In genomic region chr3:123299581-123299980, GRCh38 we compare ENCODE assay signal across 23 cellular contexts.
DNase-seq lines count a peak whose midpoint lies in the region; ATAC-seq, FAIRE-seq and TF ChIP-seq lines count a peak whose summit lies in the region.
"Had no signal": no experiment of that assay in that cellular context is flagged by ENCODE, and none has a peak within 500 bp of the region (broad histone marks: within the 10 kb centered on the region; RNA-seq: fewer than 3 reads in every experiment).

No MANE protein-coding gene starts in this region.

- no peak for ATAC-seq in HG03039 (IDR thresholded peaks at IDR 0.05; ENCODE audit: unreplicated experiment)
- ATAC-seq: Right ventricle myocardium inferior had no signal

- intact Hi-C loops in kidney (cut with DNase I), result no loop called here
- intact Hi-C loops in thyroid gland (cut with DNase I), result no loop called here

- H3K36me3 ChIP-seq in kidney (ENCODE audit: control insufficient read depth in 1 of 2, insufficient read depth in 2 of 2, low read length in 2 of 2), result peaks cover 3 to 10% of the 10 kb centered on the region in 2 donors
- no peaks in the 10 kb centered on the region for H3K36me3 ChIP-seq in osteoblast (ENCODE audit: insufficient read depth, low read length)
- H3K36me3 ChIP-seq in thyroid gland, result no peaks in the 10 kb centered on the region
- H3K36me3 ChIP-seq: MG63, SJSA1 had no signal

- H3K27me3 ChIP-seq in H9 (ENCODE audit: insufficient read depth, low read length) (no peaks in the 10 kb centered on the region), osteoblast (ENCODE audit: insufficient read depth, low read length) (peaks cover 16% of the 10 kb centered on the region), thyroid gland (no peaks in the 10 kb centered on the region)
- H3K27me3 ChIP-seq: MG63 had no signal

- H2AK5ac ChIP-seq in H9 (ENCODE audit: insufficient read length, low read length), result no peak overlapping the region

- H2BK5ac ChIP-seq in H9 (ENCODE audit: insufficient read length, low read length), result peak overlapping the region; percentile 1

- no peak overlapping the region for H3K14ac ChIP-seq in H9 (ENCODE audit: insufficient read depth, low read length)

- no peaks in the 10 kb centered on the region for H3K23me2 ChIP-seq in H9 (ENCODE audit: insufficient read length, low read depth, low read length, poor library complexity, severe bottlenecking)

- no peak overlapping the region for H3K23ac ChIP-seq in H9 (ENCODE audit: insufficient read length, low read depth, low read length)

- no peaks in the 10 kb centered on the region for H3K79me1 ChIP-seq in H9 (ENCODE audit: insufficient read depth, low read depth, low read length, poor library complexity, severe bottlenecking)

- H3K9ac ChIP-seq in H9 (ENCODE audit: extremely low read depth, insufficient read length, low read length), result no peak overlapping the region
- H3K9ac ChIP-seq in kidney (ENCODE audit: low read length in 2 of 2), result no peak overlapping the region

- no peak overlapping the region for H3K4me2 ChIP-seq in H9 (ENCODE audit: insufficient read depth, insufficient read length, low read length)
- H3K4me2 ChIP-seq in osteoblast (ENCODE audit: insufficient read depth, low read length), result no peak overlapping the region
- H3K4me2 ChIP-seq: PC-9 had no signal

- TF ChIP-seq CTCF in H9 (conservative IDR thresholded peaks at IDR 0.05), result no peak
- TF ChIP-seq CTCF in kidney (IDR thresholded peaks at IDR 0.05; ENCODE audit: borderline replicate concordance, extremely low read depth, insufficient read depth), result no peak
- TF ChIP-seq CTCF in osteoblast (IDR thresholded peaks at IDR 0.05; ENCODE audit: extremely low read depth, low read depth, low read length), result no peak
- no peak for TF ChIP-seq CTCF in thyroid gland (IDR thresholded peaks at IDR 0.05)

- H4K91ac ChIP-seq in H9 (ENCODE audit: insufficient read length, low read depth, low read length), result no peak overlapping the region

- H4K8ac ChIP-seq in H9 (replicated peaks; ENCODE audit: insufficient read length, low read depth, low read length), result no peak overlapping the region

- no peaks in the 10 kb centered on the region; a peak in 1 of 5 replicates for H3K9me3 Mint-ChIP-seq in H9

- H2BK12ac ChIP-seq in H9 (ENCODE audit: insufficient read length, low read depth, low read length), result no peak overlapping the region

- H4K5ac ChIP-seq in H9 (ENCODE audit: insufficient read length, low read depth, low read length), result no peak overlapping the region

- peak overlapping the region in 1 of 3 experiments; percentile 22; a peak in 1 of 7 replicates for H3K27ac Mint-ChIP-seq in H9
- H3K27ac Mint-ChIP-seq: B cell had no signal

- H3K79me2 ChIP-seq in H9 (ENCODE audit: insufficient read depth, low read length) (no peaks in the 10 kb centered on the region), osteoblast (ENCODE audit: insufficient read depth, low read length) (no peaks in the 10 kb centered on the region)

- no peak overlapping the region for H2BK15ac ChIP-seq in H9 (ENCODE audit: low read depth, low read length)

- H3K9me3 ChIP-seq in H9 (ENCODE audit: control insufficient read depth, low read depth, low read length) (no peaks in the 10 kb centered on the region), kidney (ENCODE audit: control insufficient read depth in 1 of 2, low read length in 2 of 2) (no peaks in the 10 kb centered on the region), osteoblast (ENCODE audit: low read depth, low read length) (no peaks in the 10 kb centered on the region), thyroid gland (no peaks in the 10 kb centered on the region)
- H3K9me3 ChIP-seq: MG63, SJSA1 had no signal

- no peak overlapping the region for H3K4ac ChIP-seq in H9 (ENCODE audit: low read depth, low read length)

- TF ChIP-seq POLR2A in thyroid gland (IDR thresholded peaks at IDR 0.05), result no peak

- no CpG with 5 or more reads among the region's 8 CpGs for WGBS in H9 (ENCODE audit: extremely low coverage, insufficient read length, low lambda C conversion rate)
- WGBS in thyroid gland, 2 donors, result 69 to 72% methylated on average over 5 to 7 of the region's 8 CpGs

- DNase-seq in H9 (no peak), kidney (peak; percentile 32), osteoblast (ENCODE audit: insufficient read length, low spot score, missing footprints) (peak; percentile 47), NCI-H1092 treated with DMSO at 0.1 percent for 48 hours (lab: John Stamatoyannopoulos, UW) (no peak), iPS-NIHi7 (ENCODE audit: extremely low spot score) (no peak), thyroid gland (no peak)
- DNase-seq: DMS153, DND-41, KG1, MG63, NCI-H1417, NCI-H1694, NCI-H2029 treated with DMSO at 0.1 percent for 48 hours, NCI-H2227 treated with DMSO at 0.1 percent for 48 hours, NCI-H526 treated with DMSO at 0.1 percent for 48 hours, PC-9 had no signal

- H2BK20ac ChIP-seq in H9 (ENCODE audit: low read depth, low read length, poor library complexity, severe bottlenecking), result no peak overlapping the region

- H3K56ac ChIP-seq in H9 (ENCODE audit: insufficient read length, low read depth, low read length), result no peak overlapping the region

- H3K4me1 Mint-ChIP-seq in H9, result no peaks in the 10 kb centered on the region

- peaks cover 11 to 29% (median 18%) of the 10 kb centered on the region in 3 experiments for H3K36me3 Mint-ChIP-seq in H9 (ENCODE audit: insufficient read depth in 1 of 3, low read depth in 3 of 3)

- no peak overlapping the region for H3T11ph ChIP-seq in H9 (ENCODE audit: low read length)

- H3K4me3 Mint-ChIP-seq in H9, result no peak overlapping the region
- H3K4me3 Mint-ChIP-seq: B cell had no signal

- FAIRE-seq in kidney (lab: Jason Lieb, UNC), result no peak
- FAIRE-seq: GM12892, GM19239, H54 had no signal

- no peak overlapping the region for H3K18ac ChIP-seq in H9 (ENCODE audit: insufficient read length, low read depth, low read length)

- no peak overlapping the region for H2AFZ ChIP-seq in H9 (ENCODE audit: low read length)
- H2AFZ ChIP-seq in osteoblast (ENCODE audit: low read length), result no peak overlapping the region
- H2AFZ ChIP-seq: PC-9 had no signal

- H3K4me1 ChIP-seq in H9 (ENCODE audit: insufficient read depth, low read length) (no peaks in the 10 kb centered on the region), kidney (ENCODE audit: control insufficient read depth in 1 of 2, insufficient read depth in 1 of 2, low read depth in 1 of 2, low read length in 2 of 2) (no peaks in the 10 kb centered on the region), osteoblast (ENCODE audit: insufficient read depth, low read length) (no peaks in the 10 kb centered on the region), thyroid gland (no peaks in the 10 kb centered on the region)
- H3K4me1 ChIP-seq: SJSA1 had no signal

- peaks cover 2% of the 10 kb centered on the region for H4K20me1 ChIP-seq in H9 (ENCODE audit: control insufficient read depth, insufficient read depth, insufficient read length)
- H4K20me1 ChIP-seq in osteoblast (ENCODE audit: insufficient read depth, low read length), result no peaks in the 10 kb centered on the region

- H3K27ac ChIP-seq in H9 (ENCODE audit: insufficient read length, low read depth, low read length) (no peak overlapping the region), kidney (ENCODE audit: low read depth in 2 of 2, low read length in 2 of 2) (no peak overlapping the region), osteoblast (ENCODE audit: low read depth, low read length) (no peak overlapping the region), thyroid gland (no peak overlapping the region)
- H3K27ac ChIP-seq: PC-9, SJSA1 had no signal

- no peak overlapping the region for H3K4me3 ChIP-seq in kidney (ENCODE audit: low read length in 2 of 2)
- H3K4me3 ChIP-seq in osteoblast (ENCODE audit: insufficient read depth, low read length), result no peak overlapping the region
- H3K4me3 ChIP-seq in thyroid gland (replicated peaks in 1 of 3), result no peak overlapping the region
- H3K4me3 ChIP-seq: MG63, PC-9, SJSA1 had no signal

- H3K27me3 Mint-ChIP-seq in H9 (ENCODE audit: low read depth), result no peaks in the 10 kb centered on the region

- no peak overlapping the region for H2BK120ac ChIP-seq in H9 (ENCODE audit: low read depth, low read length, poor library complexity, severe bottlenecking)

Comparison
In these comparisons a context has a peak if more than half of its experiments do, and no peak if none do; other contexts are left out.
1. DNase-seq: peak in kidney (single experiment) and osteoblast (single experiment); none in H9 (single experiment), NCI-H1092 treated with DMSO at 0.1 percent for 48 hours (single experiment), iPS-NIHi7 (single experiment) and thyroid gland (0 of 2).